10 cellular contexts compared by ENCODE assay signal in the genomic region with DNA sequence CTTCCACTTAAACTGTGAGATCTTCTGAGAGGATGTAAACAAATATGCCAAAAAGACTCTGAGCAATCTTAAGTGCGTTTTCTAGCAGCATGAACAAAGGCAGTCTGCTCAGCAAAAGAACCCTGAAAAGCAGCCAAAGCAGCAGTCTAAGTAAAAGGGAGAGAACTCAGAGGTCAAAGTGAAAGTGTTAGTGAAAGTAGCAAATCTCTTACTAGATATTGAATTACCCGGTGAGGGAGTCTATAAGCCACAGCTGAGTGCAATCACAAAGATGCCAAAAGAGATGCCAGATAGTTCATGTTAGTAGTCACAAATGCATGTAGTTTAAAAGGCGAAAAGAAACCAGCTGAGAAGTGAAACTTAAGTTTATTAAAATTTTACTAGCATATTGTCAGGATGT. TPM values are rescaled to one million over a fixed set of nuclear protein-coding genes. Genes with fewer than 3 reads are reported as not detected.
DNase-seq lines count a peak whose midpoint lies in the region; ATAC-seq and TF ChIP-seq lines count a peak whose summit lies in the region.
"Had no signal": no experiment of that assay in that cellular context is flagged by ENCODE, and none has a peak within 500 bp of the region (broad histone marks: within the 10 kb centered on the region; RNA-seq: fewer than 3 reads in every experiment).

No MANE protein-coding gene starts in this region.

- H3K79me2 ChIP-seq in SK-N-SH (ENCODE audit: insufficient read depth) (no peaks in the 10 kb centered on the region), GM23338 (replicated peaks; ENCODE audit: insufficient read depth) (no peaks in the 10 kb centered on the region)

- no peak overlapping the region for H3K4me3 Mint-ChIP-seq in activated CD4-positive, alpha-beta T cell treated with anti-CD3 and anti-CD28 coated beads, Interleukin-2, amount 10 ng/mL, durations not matched to agents 7 days and 5 days
- H3K4me3 Mint-ChIP-seq in GM23338 = no peak overlapping the region

- peak overlapping the region; percentile 50 for H3K4me2 ChIP-seq in SK-N-SH
- no peak overlapping the region for H3K4me2 ChIP-seq in GM23338

- 41% methylated on average over 3 of the region's 3 CpGs for WGBS in SK-N-SH (ENCODE audit: low lambda C conversion rate)

- no peaks in the 10 kb centered on the region for H3K36me3 Mint-ChIP-seq in activated CD4-positive, alpha-beta T cell treated with anti-CD3 and anti-CD28 coated beads, Interleukin-2, amount 10 ng/mL, durations not matched to agents 7 days and 5 days (ENCODE audit: low read depth)
- H3K36me3 Mint-ChIP-seq in GM23338 (ENCODE audit: low read depth) = no peaks in the 10 kb centered on the region

- H3K27me3 ChIP-seq in SK-N-SH (ENCODE audit: insufficient read depth) = no peaks in the 10 kb centered on the region
- H3K27me3 ChIP-seq in GM23338 (ENCODE audit: insufficient read depth) = no peaks in the 10 kb centered on the region

- intact Hi-C loops in left ventricle myocardium superior (cut with micrococcal nuclease) = no loop called here

- peaks cover 6% of the 10 kb centered on the region for H3F3A ChIP-seq in SK-N-SH (replicated peaks; ENCODE audit: insufficient read depth)
- H3F3A ChIP-seq in GM23338 (replicated peaks; ENCODE audit: low read depth) = no peaks in the 10 kb centered on the region

- peak overlapping the region; percentile 26; the same call in 1 of the 2 replicates for H3K9ac ChIP-seq in SK-N-SH

- H3K9me2 ChIP-seq in SK-N-SH (no peaks in the 10 kb centered on the region), GM23338 (ENCODE audit: insufficient read depth) (no peaks in the 10 kb centered on the region)

- DNase-seq in activated CD4-positive, alpha-beta T cell treated with anti-CD3 and anti-CD28 coated beads, Interleukin-2, amount 10 ng/mL, durations not matched to agents 7 days and 5 days = peak; percentile 19
- no peak for DNase-seq in activated CD4-positive, alpha-beta T cell treated with anti-CD3 and anti-CD28 coated beads, Interleukin-2, amount 50 U/mL, for 4 hours
- DNase-seq in SK-N-SH = no peak
- DNase-seq in retinal pigment epithelial cell (ENCODE audit: low read depth) = peak; percentile 22
- DNase-seq in left ventricle myocardium superior = no peak
- no peak for DNase-seq in putamen (ENCODE audit: low spot score)
- DNase-seq in GM23338 (ENCODE audit: low spot score) = no peak

- H4K20me1 ChIP-seq in SK-N-SH (ENCODE audit: insufficient read depth) (no peaks in the 10 kb centered on the region), GM23338 (replicated peaks; ENCODE audit: insufficient read depth) (no peaks in the 10 kb centered on the region)

- TF ChIP-seq EP300 in SK-N-SH (IDR thresholded peaks at IDR 0.05; ENCODE audit: borderline replicate concordance in 1 of 2, low read depth in 1 of 2, low read length in 1 of 2) = no peak

- no peaks in the 10 kb centered on the region for H3K9me3 Mint-ChIP-seq in activated CD4-positive, alpha-beta T cell treated with anti-CD3 and anti-CD28 coated beads, Interleukin-2, amount 10 ng/mL, durations not matched to agents 7 days and 5 days
- H3K9me3 Mint-ChIP-seq in GM23338 = no peaks in the 10 kb centered on the region

- peak overlapping the region; percentile 48; the same call in 1 of the 2 replicates for H2AFZ ChIP-seq in SK-N-SH (ENCODE audit: low read depth)
- no peak overlapping the region for H2AFZ ChIP-seq in GM23338

- TF ChIP-seq RAD21 in SK-N-SH (IDR thresholded peaks at IDR 0.05; ENCODE audit: low read length) = no peak

- H3K36me3 ChIP-seq in SK-N-SH (replicated peaks in 1 of 2; ENCODE audit: control insufficient read depth in 1 of 2, insufficient read depth in 2 of 2, low read length in 1 of 2) = no peaks in the 10 kb centered on the region
- H3K36me3 ChIP-seq in GM23338 (ENCODE audit: insufficient read depth) = no peaks in the 10 kb centered on the region
- H3K36me3 ChIP-seq: thoracic aorta had no signal

- CTCF ChIA-PET in activated CD4-positive, alpha-beta T cell treated with anti-CD3 and anti-CD28 coated beads, Interleukin-2, amount 10 ng/mL, durations not matched to agents 7 days and 5 days (lab: Charles Lee) = no interaction called here
- CTCF ChIA-PET in SK-N-SH (lab: Yijun Ruan, JAX) = interaction anchor here (3.8 kb wide), 1 partner anchor 15 kb away, joined by 33 read pairs; no protein-coding TSS in a partner anchor

- H3K27ac ChIP-seq in SK-N-SH (ENCODE audit: low read depth in 2 of 2, low read length in 1 of 2) (0 out of 4 replicates have a peak overlapping the region, but pooled peaks of 1 of the 2 experiments have one; percentile 15), GM23338 (ENCODE audit: low read depth) (no peak overlapping the region)
- H3K27ac ChIP-seq: C4-2B, thoracic aorta had no signal

- peak overlapping the region in 1 of 2 experiments; percentile 40; a peak in 3 of 4 replicates for H3K4me3 ChIP-seq in SK-N-SH (ENCODE audit: low read depth in 2 of 2, low read length in 1 of 2)
- H3K4me3 ChIP-seq in retinal pigment epithelial cell (ENCODE audit: low read length) = no peak overlapping the region
- H3K4me3 ChIP-seq in GM23338 = no peak overlapping the region
- H3K4me3 ChIP-seq: thoracic aorta had no signal

- no peak for TF ChIP-seq CTCF in SK-N-SH (IDR thresholded peaks at IDR 0.05)
- no peak for TF ChIP-seq CTCF in retinal pigment epithelial cell (conservative IDR thresholded peaks at IDR 0.05; ENCODE audit: low read depth, low read length)
- no peak for TF ChIP-seq CTCF in GM23338 (conservative IDR thresholded peaks at IDR 0.05; ENCODE audit: low read depth in 2 of 2)

- no peaks in the 10 kb centered on the region for H3K27me3 Mint-ChIP-seq in activated CD4-positive, alpha-beta T cell treated with anti-CD3 and anti-CD28 coated beads, Interleukin-2, amount 10 ng/mL, durations not matched to agents 7 days and 5 days
- H3K27me3 Mint-ChIP-seq in GM23338 (ENCODE audit: insufficient read depth, low read depth, poor library complexity) = no peaks in the 10 kb centered on the region

- peak; percentile 99 for ATAC-seq in HG02852 (IDR thresholded peaks at IDR 0.05; ENCODE audit: unreplicated experiment)
- ATAC-seq in left ventricle myocardium superior = no peak
- no peak for ATAC-seq in GM23338

- H3K9me3 ChIP-seq in SK-N-SH = no peaks in the 10 kb centered on the region
- H3K9me3 ChIP-seq: thoracic aorta had no signal

- no peaks in the 10 kb centered on the region for H3K4me1 ChIP-seq in SK-N-SH (ENCODE audit: control insufficient read depth in 1 of 2, insufficient read depth in 2 of 2, low read depth in 1 of 2, low read length in 1 of 2)
- H3K4me1 ChIP-seq in GM23338 (ENCODE audit: insufficient read depth) = no peaks in the 10 kb centered on the region; the same call in 1 of the 2 replicates

- no peak overlapping the region for H3K27ac Mint-ChIP-seq in activated CD4-positive, alpha-beta T cell treated with anti-CD3 and anti-CD28 coated beads, Interleukin-2, amount 10 ng/mL, durations not matched to agents 7 days and 5 days
- no peak overlapping the region for H3K27ac Mint-ChIP-seq in GM23338

- H3K4me1 Mint-ChIP-seq in activated CD4-positive, alpha-beta T cell treated with anti-CD3 and anti-CD28 coated beads, Interleukin-2, amount 10 ng/mL, durations not matched to agents 7 days and 5 days = peaks cover 7% of the 10 kb centered on the region
- peaks cover 8% of the 10 kb centered on the region; the same call in 2 of the 3 replicates for H3K4me1 Mint-ChIP-seq in GM23338

- POLR2A ChIA-PET in activated CD4-positive, alpha-beta T cell treated with anti-CD3 and anti-CD28 coated beads, Interleukin-2, amount 10 ng/mL, durations not matched to agents 7 days and 5 days (lab: Charles Lee) = no interaction called here
- POLR2A ChIA-PET in SK-N-SH (lab: Yijun Ruan, JAX) = no interaction called here

TF ChIP-seq in SK-N-SH, 30 proteins besides CTCF, POLR2A, EP300 and RAD21 (continues in another document):
- TF ChIP-seq, protein P1, sequence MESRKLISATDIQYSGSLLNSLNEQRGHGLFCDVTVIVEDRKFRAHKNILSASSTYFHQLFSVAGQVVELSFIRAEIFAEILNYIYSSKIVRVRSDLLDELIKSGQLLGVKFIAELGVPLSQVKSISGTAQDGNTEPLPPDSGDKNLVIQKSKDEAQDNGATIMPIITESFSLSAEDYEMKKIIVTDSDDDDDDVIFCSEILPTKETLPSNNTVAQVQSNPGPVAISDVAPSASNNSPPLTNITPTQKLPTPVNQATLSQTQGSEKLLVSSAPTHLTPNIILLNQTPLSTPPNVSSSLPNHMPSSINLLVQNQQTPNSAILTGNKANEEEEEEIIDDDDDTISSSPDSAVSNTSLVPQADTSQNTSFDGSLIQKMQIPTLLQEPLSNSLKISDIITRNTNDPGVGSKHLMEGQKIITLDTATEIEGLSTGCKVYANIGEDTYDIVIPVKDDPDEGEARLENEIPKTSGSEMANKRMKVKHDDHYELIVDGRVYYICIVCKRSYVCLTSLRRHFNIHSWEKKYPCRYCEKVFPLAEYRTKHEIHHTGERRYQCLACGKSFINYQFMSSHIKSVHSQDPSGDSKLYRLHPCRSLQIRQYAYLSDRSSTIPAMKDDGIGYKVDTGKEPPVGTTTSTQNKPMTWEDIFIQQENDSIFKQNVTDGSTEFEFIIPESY (IDR thresholded peaks at IDR 0.05; ENCODE audit: borderline replicate concordance, low read depth) = no peak
- TF ChIP-seq RFX5 (IDR thresholded peaks at IDR 0.05; ENCODE audit: low read length) = no peak

TF ChIP-seq in GM23338, 12 proteins besides CTCF, POLR2A, EP300 and RAD21 (continues in another document):
- TF ChIP-seq CREB1 (CRISPR knock-in tag; IDR thresholded peaks at IDR 0.05; ENCODE audit: low read depth) = no peak

RNA-seq across cellular contexts. Expression of a gene that starts 7.9 kb away (rescaled TPM):
- total RNA-seq in activated CD4-positive, alpha-beta T cell treated with anti-CD3 and anti-CD28 coated beads, Interleukin-2, amount 10 ng/mL, durations not matched to agents 7 days and 5 days = not detected
- polyA plus RNA-seq in SK-N-SH (2012; rRNA removed) (0.02 and 0.06 TPM in 2 replicates), GM23338 (2016; fragmentation: Nextera tagmentation; extraction: Ambion mirVana) (0.10 TPM in 1 of 2 replicates, not detected in the other)
- polyA plus RNA-seq in SK-N-SH (2012; cell fraction: cytosol; rRNA removed) = 0.04 and 0.06 TPM in 2 replicates
- polyA plus RNA-seq in SK-N-SH (2012; cell fraction: nucleus; rRNA removed) = 0.08 and 0.14 TPM in 2 replicates
- total RNA-seq in left ventricle myocardium superior = not detected
- not detected in 2 replicates for total RNA-seq in GM23338 (2014; rRNA removed; shearing (Covaris generic))
- total RNA-seq: thoracic aorta had no signal

Comparison
In these comparisons a context has a peak if more than half of its experiments do, and no peak if none do; other contexts are left out.
1. DNase-seq: peak in activated CD4-positive, alpha-beta T cell treated with anti-CD3 and anti-CD28 coated beads, Interleukin-2, amount 10 ng/mL, durations not matched to agents 7 days and 5 days (single experiment) and retinal pigment epithelial cell (single experiment); none in activated CD4-positive, alpha-beta T cell treated with anti-CD3 and anti-CD28 coated beads, Interleukin-2, amount 50 U/mL, for 4 hours (0 of 2), SK-N-SH (single experiment), left ventricle myocardium superior (single experiment), putamen (single experiment) and GM23338 (single experiment).